In genomic region chr12:49129332-49130150, GRCh38 we compare ENCODE assay signal across 8 cellular contexts. TPM values are rescaled to one million over a fixed set of nuclear protein-coding genes. Genes with fewer than 3 reads are reported as not detected.
DNase-seq lines count a peak whose midpoint lies in the region; ATAC-seq, FAIRE-seq and TF ChIP-seq lines count a peak whose summit lies in the region.

No MANE protein-coding gene starts in this region.

- no TSS peak for BruUV-seq in GM12878 (replicated peaks; lab: Mats Ljungman, UMichigan)

- peaks cover 40% of the 10 kb centered on the region for H3K4me1 Mint-ChIP-seq in activated T-cell treated with anti-CD3 and anti-CD28 coated beads, Interleukin-2, amount 50 U/mL, for 4 hours (ENCODE audit: low read depth)

- TF ChIP-seq EP300 in GM12878 (IDR thresholded peaks at IDR 0.05; ENCODE audit: borderline replicate concordance in 1 of 2, control insufficient read depth in 1 of 2, low read depth in 2 of 2, low read length in 2 of 2), result no peak

- ATAC-seq in activated T-cell treated with anti-CD3 and anti-CD28 coated beads, Interleukin-2, amount 50 U/mL, for 4 hours, result no peak
- ATAC-seq in GM12878 (no peak), GM18505 (IDR thresholded peaks at IDR 0.05; ENCODE audit: unreplicated experiment) (no peak)

- H3K27ac ChIP-seq in GM12878 (ENCODE audit: control insufficient read depth, insufficient read depth) (peak overlapping the region; percentile 98), liver (ENCODE audit: low read depth in 1 of 2, low read length in 2 of 2) (peak overlapping the region; percentile 52 to 99), tibial artery (peak overlapping the region; percentile 97 to 100)

- H3K4me3 ChIP-seq in GM12878 (peak overlapping the region; percentile 100), liver (ENCODE audit: low read depth in 1 of 3, low read length in 3 of 3) (peak overlapping the region; percentile 63 to 95 (median 93)), tibial artery (peak overlapping the region; percentile 75 to 100)

- no peak for DNase-seq in activated T-cell treated with anti-CD3 and anti-CD28 coated beads, Interleukin-2, amount 50 U/mL, for 4 hours
- no peak for DNase-seq in activated T-cell treated with anti-CD3 and anti-CD28 coated beads, Interleukin-2, amount 50 U/mL, for 48 hours
- no peak for DNase-seq in GM12878 (ENCODE audit: low read depth, low spot score)
- DNase-seq in tibial artery, result no peak
- DNase-seq in T1000 (lab: John Stamatoyannopoulos, UW), result no peak
- DNase-seq in NCI-H146 (lab: John Stamatoyannopoulos, UW), result no peak

- H4K20me1 ChIP-seq in GM12878 (ENCODE audit: control insufficient read depth, insufficient read depth), result no peaks in the 10 kb centered on the region; the same call in 1 of the 2 replicates

- POLR2A ChIA-PET in GM12878 (lab: Charles Lee), result interaction anchor here (0.5 to 4.7 kb wide), 14 partner anchors 10 to 177 kb away, joined by 3 to 48 read pairs (median 5); partner anchors contain the start of genes DHH, KMT2D, LMBR1L and RHEBL1

- RAD21 ChIA-PET in GM12878 (lab: Charles Lee; ENCODE audit: unreplicated experiment), result interaction anchor here (0.9 to 4.0 kb wide), 11 partner anchors 15 to 276 kb away, joined by 3 to 28 read pairs (median 6); partner anchors contain the start of genes DDN, LMBR1L and RHEBL1

- H3K9me3 ChIP-seq in GM12878 (replicated peaks; ENCODE audit: control insufficient read depth, insufficient read depth, low read length) (no peaks in the 10 kb centered on the region), liver (ENCODE audit: control insufficient read depth in 4 of 4, low read length in 3 of 4) (no peaks in the 10 kb centered on the region), tibial artery (no peaks in the 10 kb centered on the region)

- no peak overlapping the region for H2AFZ ChIP-seq in GM12878 (ENCODE audit: control insufficient read depth, low read depth, low read length)

- 38% methylated on average over 18 of the region's 18 CpGs for WGBS in GM12878 (ENCODE audit: insufficient coverage, insufficient replicate concordance, low lambda C conversion rate, missing lambda C conversion rate)
- WGBS in liver, result 70% methylated on average over 18 of the region's 18 CpGs

- H3K4me2 ChIP-seq in GM12878 (ENCODE audit: control insufficient read depth, insufficient read depth), result peak overlapping the region; percentile 78

- SMC1A ChIA-PET in GM12878 (lab: Charles Lee; ENCODE audit: uncharacterized antibody, unreplicated experiment), result interaction anchor here (0.9 to 4.1 kb wide), 11 partner anchors 11 to 113 kb away, joined by 3 to 15 read pairs (median 4); partner anchors contain the start of genes LMBR1L, RHEBL1 and TUBA1A

- no peaks in the 10 kb centered on the region for H3K9me3 Mint-ChIP-seq in activated T-cell treated with anti-CD3 and anti-CD28 coated beads, Interleukin-2, amount 50 U/mL, for 4 hours

- no peaks in the 10 kb centered on the region for H3K27me3 ChIP-seq in GM12878 (replicated peaks in 1 of 2; ENCODE audit: control insufficient read depth in 2 of 2, insufficient read depth in 2 of 2, low read length in 1 of 2)
- no peaks in the 10 kb centered on the region for H3K27me3 ChIP-seq in liver (ENCODE audit: control insufficient read depth in 4 of 4, insufficient read depth in 4 of 4, low read length in 3 of 4)
- no peaks in the 10 kb centered on the region for H3K27me3 ChIP-seq in tibial artery

- H3K4me1 ChIP-seq in GM12878 (ENCODE audit: control insufficient read depth, insufficient read depth, low read length), result peaks cover 13% of the 10 kb centered on the region
- peaks cover 2 to 15% (median 7%) of the 10 kb centered on the region in 4 donors for H3K4me1 ChIP-seq in liver (ENCODE audit: control insufficient read depth in 4 of 4, insufficient read depth in 4 of 4, low read length in 3 of 4)
- H3K4me1 ChIP-seq in tibial artery, result peaks cover 0 to 37% (median 20%) of the 10 kb centered on the region in 4 donors

- CTCF ChIA-PET in GM12878 (lab: Yijun Ruan, JAX), result interaction anchor here (0.7 to 4.9 kb wide), 29 partner anchors 9 to 138 kb away, joined by 3 to 48 read pairs (median 5); partner anchors contain the start of genes DHH, LMBR1L and RHEBL1

- in situ Hi-C loops in GM12878 (cut with MboI), result no loop called here

- no peak for FAIRE-seq in GM12878 (lab: Jason Lieb, UNC)

- peak overlapping the region; percentile 98 for H3K9ac ChIP-seq in GM12878 (ENCODE audit: control insufficient read depth, insufficient read depth, low read length)
- peak overlapping the region; percentile 10 to 69 for H3K9ac ChIP-seq in liver (ENCODE audit: low read depth in 1 of 2, low read length in 2 of 2)

- H3K36me3 ChIP-seq in GM12878 (ENCODE audit: control insufficient read depth in 2 of 2, insufficient read depth in 2 of 2, low read length in 1 of 2) (peaks cover 4 to 24% of the 10 kb centered on the region in 2 experiments), liver (ENCODE audit: control insufficient read depth in 4 of 4, insufficient read depth in 3 of 4, low read depth in 1 of 4, low read length in 3 of 4) (peaks cover 4 to 14% (median 9%) of the 10 kb centered on the region in 4 donors), tibial artery (peaks cover 19 to 28% (median 20%) of the 10 kb centered on the region in 3 donors)

- TF ChIP-seq CTCF in GM12878 (IDR thresholded peaks at IDR 0.05 in 2 of 3, conservative IDR thresholded peaks at IDR 0.05 in 1 of 3; ENCODE audit: control insufficient read depth in 2 of 3, extremely low read depth in 1 of 3, insufficient read depth in 1 of 3, low read depth in 3 of 3, low read length in 3 of 3), result no peak
- no peak for TF ChIP-seq CTCF in liver (IDR thresholded peaks at IDR 0.05; ENCODE audit: low read depth, low read length, missing input control)
- TF ChIP-seq CTCF in tibial artery (IDR thresholded peaks at IDR 0.05), result no peak

- TF ChIP-seq POLR2A in GM12878 (IDR thresholded peaks at IDR 0.05; ENCODE audit: low read depth, low read length), result peak; percentile 46; the same call in 1 of the 2 replicates
- no peak for TF ChIP-seq POLR2A in GM18505 (IDR thresholded peaks at IDR 0.05; ENCODE audit: borderline replicate concordance, extremely low read depth, insufficient read depth, insufficient read length)

- peaks cover 48% of the 10 kb centered on the region for H3K79me2 ChIP-seq in GM12878 (ENCODE audit: control insufficient read depth, insufficient read depth, low read length)

- peaks cover 37% of the 10 kb centered on the region for H3K36me3 Mint-ChIP-seq in activated T-cell treated with anti-CD3 and anti-CD28 coated beads, Interleukin-2, amount 50 U/mL, for 4 hours (ENCODE audit: insufficient read depth)

- H3K27me3 Mint-ChIP-seq in activated T-cell treated with anti-CD3 and anti-CD28 coated beads, Interleukin-2, amount 50 U/mL, for 4 hours (ENCODE audit: low read depth), result no peaks in the 10 kb centered on the region

- no peak for TF ChIP-seq RAD21 in GM12878 (IDR thresholded peaks at IDR 0.05; ENCODE audit: insufficient read depth, low read depth, low read length)
- no peak for TF ChIP-seq RAD21 in liver (IDR thresholded peaks at IDR 0.05)

- H3K4me3 Mint-ChIP-seq in activated T-cell treated with anti-CD3 and anti-CD28 coated beads, Interleukin-2, amount 50 U/mL, for 4 hours, result peak overlapping the region; percentile 97

- intact Hi-C loops in GM12878 (cut with micrococcal nuclease; ENCODE audit: unreplicated experiment) (loop anchor here (1.0 to 2.0 kb wide), 6 partner anchors 18 to 105 kb away; partner anchors contain the start of gene TUBA1A), tibial artery (cut with DNase I; ENCODE audit: low total_unique reads) (loop anchor here (5.0 kb wide), 3 partner anchors 73 to 1292 kb away; no protein-coding TSS in a partner anchor)

RNA-seq across cellular contexts. Expression of gene TUBA1B, which starts 1.7 kb away (rescaled TPM):
- 1,000 to 10,000 TPM; 2,095 to 2,519 (median 2,182) TPM for total RNA-seq in activated T-cell treated with anti-CD3 and anti-CD28 coated beads, Interleukin-2, amount 50 U/mL, for 4 hours
- 249 and 258 TPM in 2 replicates for total RNA-seq in GM12878 (2013; cell fraction: nucleolus; rRNA removed)
- total RNA-seq in GM12878 (2014; rRNA removed) (3,981 and 4,275 TPM in 2 replicates), GM12878 (2014; rRNA removed; fragmentation: Illumina TruSeq; extraction: Trizol) (2,309 and 2,328 TPM in 2 replicates), GM12878 (2021) (2,549 and 2,597 TPM in 2 replicates), liver (1,000 to 10,000 TPM in 1 of 2 donors, 100 to 1,000 TPM in 1; 161 to 1,268 TPM)
- polyA plus RNA-seq in GM12878 (2011; ENCODE audit: low read depth), result 1,047 TPM
- polyA plus RNA-seq in GM12878 (2011; rRNA removed) (2,835 and 4,712 TPM in 2 replicates), GM12878 (2014; fragmentation: Illumina TruSeq; extraction: Trizol) (4,423 and 4,647 TPM in 2 replicates), GM12878 (2014; fragmentation: Nextera tagmentation; extraction: Ambion mirVana) (1,000 to 10,000 TPM; 2,848 to 3,323 TPM), GM12878 (2014; rRNA removed) (3,699 TPM in 2 replicates), GM12878 (2016; fragmentation: Nextera tagmentation; extraction: Ambion mirVana) (1,000 to 10,000 TPM; 3,405 to 3,731 TPM), liver (100 to 1,000 TPM; 125 to 325 TPM)
- polyA plus RNA-seq in GM12878 (2011; cell fraction: cytosol; rRNA removed), result 6,091 and 6,711 TPM in 2 replicates
- polyA plus RNA-seq in GM12878 (2011; cell fraction: nucleus; rRNA removed), result 1,620 and 2,226 TPM in 2 replicates
- 928 and 1,221 TPM in 2 replicates for polyA plus RNA-seq in GM12878 (2012)
- polyA minus RNA-seq in GM12878 (2011; rRNA and poly(A)+ RNA removed), result 3,538 and 4,663 TPM in 2 replicates
- 798 and 980 TPM in 2 replicates for polyA minus RNA-seq in GM12878 (2011; cell fraction: cytosol; rRNA and poly(A)+ RNA removed)
- polyA minus RNA-seq in GM12878 (2011; cell fraction: nucleus; rRNA and poly(A)+ RNA removed), result 484 and 841 TPM in 2 replicates

RNA-seq across cellular contexts. Expression of gene LMBR1L, which starts 18.9 kb away (rescaled TPM):
- total RNA-seq in activated T-cell treated with anti-CD3 and anti-CD28 coated beads, Interleukin-2, amount 50 U/mL, for 4 hours, result 10 to 100 TPM; 27.5 to 35.5 (median 28.8) TPM
- 127 and 140 TPM in 2 replicates for total RNA-seq in GM12878 (2013; cell fraction: nucleolus; rRNA removed)
- total RNA-seq in GM12878 (2014; rRNA removed), result 19.8 and 22.0 TPM in 2 replicates
- 11.8 and 13.5 TPM in 2 replicates for total RNA-seq in GM12878 (2014; rRNA removed; fragmentation: Illumina TruSeq; extraction: Trizol)
- total RNA-seq in GM12878 (2021), result 22.1 and 24.9 TPM in 2 replicates
- 21.9 TPM for polyA plus RNA-seq in GM12878 (2011; ENCODE audit: low read depth)
- 34.2 and 42.6 TPM in 2 replicates for polyA plus RNA-seq in GM12878 (2011; rRNA removed)
- polyA plus RNA-seq in GM12878 (2011; cell fraction: cytosol; rRNA removed), result 31.5 and 44.0 TPM in 2 replicates
- 202 and 308 TPM in 2 replicates for polyA plus RNA-seq in GM12878 (2011; cell fraction: nucleus; rRNA removed)
- polyA plus RNA-seq in GM12878 (2012), result 41.1 and 42.3 TPM in 2 replicates
- polyA plus RNA-seq in GM12878 (2014; fragmentation: Illumina TruSeq; extraction: Trizol), result 23.2 and 25.9 TPM in 2 replicates
- 1 to 10 TPM; 2.1 to 2.8 TPM for polyA plus RNA-seq in GM12878 (2014; fragmentation: Nextera tagmentation; extraction: Ambion mirVana)
- polyA plus RNA-seq in GM12878 (2014; rRNA removed), result 22.4 and 24.7 TPM in 2 replicates
- polyA plus RNA-seq in GM12878 (2016; fragmentation: Nextera tagmentation; extraction: Ambion mirVana), result 10 to 100 TPM; 18.0 to 20.3 TPM
- 43.9 and 52.4 TPM in 2 replicates for polyA minus RNA-seq in GM12878 (2011; rRNA and poly(A)+ RNA removed)
- 14.8 and 18.7 TPM in 2 replicates for polyA minus RNA-seq in GM12878 (2011; cell fraction: cytosol; rRNA and poly(A)+ RNA removed)
- polyA minus RNA-seq in GM12878 (2011; cell fraction: nucleus; rRNA and poly(A)+ RNA removed), result 60.1 and 63.5 TPM in 2 replicates
- total RNA-seq in liver, result 10 to 100 TPM; 13.0 to 23.7 TPM
- polyA plus RNA-seq in liver, result 10 to 100 TPM in 1 of 2 donors, 1 to 10 TPM in 1; 9.3 to 10.5 TPM

RNA-seq across cellular contexts. Expression of gene DHH, which starts 34.9 kb away (rescaled TPM):
- total RNA-seq in activated T-cell treated with anti-CD3 and anti-CD28 coated beads, Interleukin-2, amount 50 U/mL, for 4 hours, result under 1 TPM in 1 of 3 donors, not detected in 2; 0.11 TPM
- total RNA-seq in GM12878 (2013; cell fraction: nucleolus; rRNA removed), result 0.15 and 0.22 TPM in 2 replicates
- total RNA-seq in GM12878 (2014; rRNA removed), result not detected in 2 replicates
- total RNA-seq in GM12878 (2014; rRNA removed; fragmentation: Illumina TruSeq; extraction: Trizol), result 0.05 TPM in 1 of 2 replicates, not detected in the other
- total RNA-seq in GM12878 (2021), result not detected in 2 replicates
- not detected for polyA plus RNA-seq in GM12878 (2011; ENCODE audit: low read depth)
- 0.01 TPM in 1 of 2 replicates, not detected in the other for polyA plus RNA-seq in GM12878 (2011; rRNA removed)
- polyA plus RNA-seq in GM12878 (2011; cell fraction: cytosol; rRNA removed), result not detected in 2 replicates
- polyA plus RNA-seq in GM12878 (2011; cell fraction: nucleus; rRNA removed), result 0.03 and 0.06 TPM in 2 replicates
- polyA plus RNA-seq in GM12878 (2012), result not detected in 2 replicates
- polyA plus RNA-seq in GM12878 (2014; fragmentation: Illumina TruSeq; extraction: Trizol), result not detected in 2 replicates
- not detected for polyA plus RNA-seq in GM12878 (2014; fragmentation: Nextera tagmentation; extraction: Ambion mirVana)
- polyA plus RNA-seq in GM12878 (2014; rRNA removed), result 0.11 TPM in 1 of 2 replicates, not detected in the other
- not detected for polyA plus RNA-seq in GM12878 (2016; fragmentation: Nextera tagmentation; extraction: Ambion mirVana)
- polyA minus RNA-seq in GM12878 (2011; rRNA and poly(A)+ RNA removed), result not detected in 2 replicates
- polyA minus RNA-seq in GM12878 (2011; cell fraction: cytosol; rRNA and poly(A)+ RNA removed), result not detected in 2 replicates
- under 0.01 TPM in 1 of 2 replicates, not detected in the other for polyA minus RNA-seq in GM12878 (2011; cell fraction: nucleus; rRNA and poly(A)+ RNA removed)
- under 1 TPM; 0.08 to 0.09 TPM for total RNA-seq in liver
- under 1 TPM in 1 of 2 donors, not detected in 1; 0.09 TPM for polyA plus RNA-seq in liver

RNA-seq across cellular contexts. Expression of gene TUBA1A, which starts 59.3 kb away (rescaled TPM):
- 10 to 100 TPM; 23.5 to 37.0 (median 24.7) TPM for total RNA-seq in activated T-cell treated with anti-CD3 and anti-CD28 coated beads, Interleukin-2, amount 50 U/mL, for 4 hours
- total RNA-seq in GM12878 (2013; cell fraction: nucleolus; rRNA removed), result 18.5 and 18.7 TPM in 2 replicates
- 281 and 336 TPM in 2 replicates for total RNA-seq in GM12878 (2014; rRNA removed)
- total RNA-seq in GM12878 (2014; rRNA removed; fragmentation: Illumina TruSeq; extraction: Trizol), result 188 and 209 TPM in 2 replicates
- 148 and 167 TPM in 2 replicates for total RNA-seq in GM12878 (2021)
- 59.9 TPM for polyA plus RNA-seq in GM12878 (2011; ENCODE audit: low read depth)
- polyA plus RNA-seq in GM12878 (2011; rRNA removed), result 78.7 and 129 TPM in 2 replicates
- polyA plus RNA-seq in GM12878 (2011; cell fraction: cytosol; rRNA removed), result 165 and 170 TPM in 2 replicates
- polyA plus RNA-seq in GM12878 (2011; cell fraction: nucleus; rRNA removed), result 71.2 and 85.4 TPM in 2 replicates
- polyA plus RNA-seq in GM12878 (2012), result 62.8 and 66.1 TPM in 2 replicates
- 340 and 395 TPM in 2 replicates for polyA plus RNA-seq in GM12878 (2014; fragmentation: Illumina TruSeq; extraction: Trizol)
- polyA plus RNA-seq in GM12878 (2014; fragmentation: Nextera tagmentation; extraction: Ambion mirVana), result 100 to 1,000 TPM; 431 to 496 TPM
- 259 and 311 TPM in 2 replicates for polyA plus RNA-seq in GM12878 (2014; rRNA removed)
- 100 to 1,000 TPM; 200 to 217 TPM for polyA plus RNA-seq in GM12878 (2016; fragmentation: Nextera tagmentation; extraction: Ambion mirVana)
- polyA minus RNA-seq in GM12878 (2011; rRNA and poly(A)+ RNA removed), result 104 and 131 TPM in 2 replicates
- 12.3 and 25.0 TPM in 2 replicates for polyA minus RNA-seq in GM12878 (2011; cell fraction: cytosol; rRNA and poly(A)+ RNA removed)
- polyA minus RNA-seq in GM12878 (2011; cell fraction: nucleus; rRNA and poly(A)+ RNA removed), result 20.9 and 25.6 TPM in 2 replicates
- 10 to 100 TPM; 14.8 to 28.0 TPM for total RNA-seq in liver
- 10 to 100 TPM in 1 of 2 donors, 1 to 10 TPM in 1; 4.2 to 17.5 TPM for polyA plus RNA-seq in liver

RNA-seq across cellular contexts. Expression of gene RHEBL1, which starts 59.8 kb away (rescaled TPM):
- total RNA-seq in activated T-cell treated with anti-CD3 and anti-CD28 coated beads, Interleukin-2, amount 50 U/mL, for 4 hours, result 1 to 10 TPM; 4.5 to 5.2 (median 4.5) TPM
- 1.9 and 3.7 TPM in 2 replicates for total RNA-seq in GM12878 (2013; cell fraction: nucleolus; rRNA removed)
- 8.7 and 11.0 TPM in 2 replicates for total RNA-seq in GM12878 (2014; rRNA removed)
- 5.9 and 6.4 TPM in 2 replicates for total RNA-seq in GM12878 (2014; rRNA removed; fragmentation: Illumina TruSeq; extraction: Trizol)
- 7.2 and 7.9 TPM in 2 replicates for total RNA-seq in GM12878 (2021)
- polyA plus RNA-seq in GM12878 (2011; ENCODE audit: low read depth), result 3.8 TPM
- 13.1 and 15.3 TPM in 2 replicates for polyA plus RNA-seq in GM12878 (2011; rRNA removed)
- polyA plus RNA-seq in GM12878 (2011; cell fraction: cytosol; rRNA removed), result 14.7 and 20.5 TPM in 2 replicates
- polyA plus RNA-seq in GM12878 (2011; cell fraction: nucleus; rRNA removed), result 17.4 and 22.9 TPM in 2 replicates
- 6.2 and 6.8 TPM in 2 replicates for polyA plus RNA-seq in GM12878 (2012)
- 5.5 and 6.2 TPM in 2 replicates for polyA plus RNA-seq in GM12878 (2014; fragmentation: Illumina TruSeq; extraction: Trizol)
- 10 to 100 TPM; 17.9 to 18.7 TPM for polyA plus RNA-seq in GM12878 (2014; fragmentation: Nextera tagmentation; extraction: Ambion mirVana)
- 9.2 and 11.1 TPM in 2 replicates for polyA plus RNA-seq in GM12878 (2014; rRNA removed)
- polyA plus RNA-seq in GM12878 (2016; fragmentation: Nextera tagmentation; extraction: Ambion mirVana), result 10 to 100 TPM; 13.0 to 14.5 TPM
- 10.1 and 13.0 TPM in 2 replicates for polyA minus RNA-seq in GM12878 (2011; rRNA and poly(A)+ RNA removed)
- 3.5 and 4.5 TPM in 2 replicates for polyA minus RNA-seq in GM12878 (2011; cell fraction: cytosol; rRNA and poly(A)+ RNA removed)
- 4.4 and 5.3 TPM in 2 replicates for polyA minus RNA-seq in GM12878 (2011; cell fraction: nucleus; rRNA and poly(A)+ RNA removed)
- 1 to 10 TPM in 1 of 2 donors, not detected in 1; 1.2 TPM for total RNA-seq in liver
- under 1 TPM; 0.29 to 0.36 TPM for polyA plus RNA-seq in liver
